1 cellular context compared by ENCODE assay signal in genomic region chr19:10998045-10998533, GRCh38.
TF ChIP-seq lines count a peak whose summit lies in the region.

No MANE protein-coding gene starts in this region.

TF ChIP-seq in HepG2, 621 proteins besides CTCF, POLR2A, EP300 and RAD21 (continued from another document and continues in another):
- TF ChIP-seq SP5 (CRISPR knock-in tag; IDR thresholded peaks at IDR 0.05; ENCODE audit: borderline replicate concordance, low read depth) (no peak), ZSCAN12 (CRISPR knock-in tag; IDR thresholded peaks at IDR 0.05) (no peak), PRDM15 (CRISPR knock-in tag; IDR thresholded peaks at IDR 0.05) (no peak), BCL3 (CRISPR knock-in tag; IDR thresholded peaks at IDR 0.05) (no peak), ZNF441 (CRISPR knock-in tag; IDR thresholded peaks at IDR 0.05; ENCODE audit: borderline replicate concordance) (no peak), HOXA5 (CRISPR knock-in tag; IDR thresholded peaks at IDR 0.05) (no peak), PBX3 (CRISPR knock-in tag; IDR thresholded peaks at IDR 0.05; ENCODE audit: borderline replicate concordance) (no peak), ARID4A (CRISPR knock-in tag; IDR thresholded peaks at IDR 0.05; ENCODE audit: borderline replicate concordance) (peak; percentile 46; the same call in 1 of the 2 replicates), THAP8 (CRISPR knock-in tag; IDR thresholded peaks at IDR 0.05; ENCODE audit: borderline replicate concordance) (no peak), ARID5B (CRISPR knock-in tag; IDR thresholded peaks at IDR 0.05) (0 out of 2 replicates have a peak, but pooled peaks have one; percentile 9), RFXANK (CRISPR knock-in tag; IDR thresholded peaks at IDR 0.05) (no peak), HIC2 (CRISPR knock-in tag; IDR thresholded peaks at IDR 0.05; ENCODE audit: low read depth) (no peak), KDM4B (CRISPR knock-in tag; IDR thresholded peaks at IDR 0.05) (no peak), FOXA3 (CRISPR knock-in tag; IDR thresholded peaks at IDR 0.05) (no peak), ZFP41 (CRISPR knock-in tag; IDR thresholded peaks at IDR 0.05; ENCODE audit: borderline replicate concordance) (no peak), MEF2D (CRISPR knock-in tag; IDR thresholded peaks at IDR 0.05) (no peak), ZBTB43 (CRISPR knock-in tag; conservative IDR thresholded peaks at IDR 0.05) (no peak), ZNF564 (CRISPR knock-in tag; IDR thresholded peaks at IDR 0.05) (no peak), IKZF5 (CRISPR knock-in tag; IDR thresholded peaks at IDR 0.05) (no peak), ZNF589 (CRISPR knock-in tag; conservative IDR thresholded peaks at IDR 0.05) (no peak), THAP9 (CRISPR knock-in tag; IDR thresholded peaks at IDR 0.05; ENCODE audit: borderline replicate concordance) (no peak), MAZ (IDR thresholded peaks at IDR 0.05; ENCODE audit: borderline replicate concordance, low read depth, low read length) (no peak), MAZ (CRISPR knock-in tag; IDR thresholded peaks at IDR 0.05; ENCODE audit: low read depth) (no peak), CREB1 (IDR thresholded peaks at IDR 0.05) (no peak), CREB1 (CRISPR knock-in tag; IDR thresholded peaks at IDR 0.05) (no peak), HNF4G (IDR thresholded peaks at IDR 0.05; ENCODE audit: borderline replicate concordance, low read depth, low read length) (peak; percentile 54; the same call in 1 of the 2 replicates), HNF4G (CRISPR knock-in tag; IDR thresholded peaks at IDR 0.05; ENCODE audit: borderline replicate concordance, low read depth) (no peak), CHD2 (IDR thresholded peaks at IDR 0.05; ENCODE audit: low read depth, low read length) (no peak), CENPT (CRISPR knock-in tag; IDR thresholded peaks at IDR 0.05; ENCODE audit: low read depth) (no peak), ZFP82 (CRISPR knock-in tag; IDR thresholded peaks at IDR 0.05; ENCODE audit: borderline replicate concordance) (no peak), NCOR1 (IDR thresholded peaks at IDR 0.05; ENCODE audit: borderline replicate concordance, low read length) (peak; percentile 64; the same call in 1 of the 2 replicates), ZNF256 (CRISPR knock-in tag; conservative IDR thresholded peaks at IDR 0.05) (no peak), ZBTB21 (CRISPR knock-in tag; IDR thresholded peaks at IDR 0.05) (no peak), RBAK (CRISPR knock-in tag; IDR thresholded peaks at IDR 0.05) (no peak)
